Comparison of ENCODE assay signal across 7 cellular contexts in the genomic region with DNA sequence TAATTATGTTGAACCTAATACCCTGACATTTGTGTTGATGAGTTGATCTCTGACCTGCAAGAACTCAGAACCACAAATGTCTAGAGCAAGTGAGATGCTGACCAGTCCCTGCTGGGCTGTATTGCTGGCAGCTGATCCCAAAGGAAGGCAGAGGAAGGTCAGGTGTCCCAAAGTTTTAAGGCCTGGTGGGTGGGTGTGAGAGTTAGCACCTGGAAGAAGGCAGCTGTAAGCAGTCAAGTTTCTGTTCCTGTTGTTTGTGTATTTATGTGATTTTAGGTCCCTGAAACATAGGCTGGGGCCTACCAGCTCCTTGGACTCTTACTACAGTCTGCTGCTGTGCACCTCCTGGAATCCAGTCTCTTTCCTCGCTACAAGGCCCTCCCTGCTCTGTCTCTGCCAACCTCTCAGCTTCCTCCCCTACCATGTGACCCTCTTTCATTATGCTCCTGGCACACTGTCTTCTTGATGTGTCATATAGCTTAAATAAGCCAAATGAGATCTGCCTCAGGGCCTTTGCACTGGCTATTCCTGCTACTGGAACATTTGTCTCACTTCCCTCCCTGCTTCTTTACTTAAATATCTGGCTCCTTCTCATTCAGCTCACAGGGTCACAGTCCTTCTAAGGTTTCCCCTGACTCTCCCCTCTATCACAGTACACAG. TPM values are rescaled to one million over a fixed set of nuclear protein-coding genes. Genes with fewer than 3 reads are reported as not detected.
DNase-seq lines count a peak whose midpoint lies in the region; ATAC-seq and TF ChIP-seq lines count a peak whose summit lies in the region.

No MANE protein-coding gene starts in this region.

- H3K27me3 ChIP-seq in neural progenitor cell: peaks cover 5% of the 10 kb centered on the region

- H3K79me2 ChIP-seq in neural progenitor cell (ENCODE audit: low read depth): no peaks in the 10 kb centered on the region

- DNase-seq in M059J (ENCODE audit: low read depth): peak; percentile 37
- no peak for DNase-seq in neural progenitor cell (ENCODE audit: low spot score)
- no peak for DNase-seq in NCI-H1436 treated with DMSO at 0.1 percent for 48 hours (lab: John Stamatoyannopoulos, UW)
- no peak for DNase-seq in stimulated activated CD4-positive, alpha-beta T cell treated with anti-CD3 and anti-CD28 coated beads, Interleukin-4, amount 100 ng/mL, for 4 hours
- no peak for DNase-seq in nucleus accumbens (lab: John Stamatoyannopoulos, UW)

- H2AFZ ChIP-seq in neural progenitor cell (replicated peaks): peak overlapping the region; percentile 89

- H3K4me3 ChIP-seq in neural progenitor cell: peak overlapping the region; percentile 44

- peaks cover 10% of the 10 kb centered on the region for H3K4me1 ChIP-seq in neural progenitor cell

- peaks cover 9% of the 10 kb centered on the region for H3K27me3 Mint-ChIP-seq in neural progenitor cell (ENCODE audit: insufficient read depth, low read depth)

- no peak overlapping the region for H3K27ac Mint-ChIP-seq in neural progenitor cell

- TF ChIP-seq CTCF in neural progenitor cell (IDR thresholded peaks at IDR 0.05): no peak

- no peaks in the 10 kb centered on the region for H3K36me3 Mint-ChIP-seq in neural progenitor cell

- peak overlapping the region; percentile 78 for H3K4me2 ChIP-seq in neural progenitor cell

- no peak overlapping the region for H3K4me3 Mint-ChIP-seq in neural progenitor cell

- no peaks in the 10 kb centered on the region for H3K36me3 ChIP-seq in neural progenitor cell

- no peaks in the 10 kb centered on the region for H4K20me1 ChIP-seq in neural progenitor cell (ENCODE audit: low read depth)

- H3K27ac ChIP-seq in neural progenitor cell: no peak overlapping the region

- no peaks in the 10 kb centered on the region for H3K9me3 Mint-ChIP-seq in neural progenitor cell

- peak; percentile 38 for ATAC-seq in GM19324 (IDR thresholded peaks at IDR 0.05; ENCODE audit: low FRiP score, unreplicated experiment)
- ATAC-seq in HG02642 (IDR thresholded peaks at IDR 0.05; ENCODE audit: poor library complexity, unreplicated experiment): peak; percentile 48

- peaks cover 24% of the 10 kb centered on the region for H3K4me1 Mint-ChIP-seq in neural progenitor cell

- peaks cover 9% of the 10 kb centered on the region for H3F3A ChIP-seq in neural progenitor cell (ENCODE audit: low read depth)

- no peaks in the 10 kb centered on the region for H3K9me3 ChIP-seq in neural progenitor cell (ENCODE audit: low read depth)

- H3K9ac ChIP-seq in neural progenitor cell: no peak overlapping the region

RNA-seq across cellular contexts. Expression of gene ATOSA, which starts 31.0 kb away (rescaled TPM):
- 11.3 and 13.2 TPM in 2 replicates for total RNA-seq in M059J (2014; rRNA removed; shearing (Covaris generic))
- total RNA-seq in neural progenitor cell (ENCODE audit: low replicate concordance): 17.8 and 26.8 TPM in 2 replicates
